In genomic region chr16:923184-923583, GRCh38 we compare ENCODE assay signal across 22 cellular contexts. TPM values are rescaled to one million over a fixed set of nuclear protein-coding genes. Genes with fewer than 3 reads are reported as not detected.
DNase-seq lines count a peak whose midpoint lies in the region; ATAC-seq, FAIRE-seq and TF ChIP-seq lines count a peak whose summit lies in the region.
"Had no signal": no experiment of that assay in that cellular context is flagged by ENCODE, and none has a peak within 500 bp of the region (broad histone marks: within the 10 kb centered on the region; RNA-seq: fewer than 3 reads in every experiment).

No MANE protein-coding gene starts in this region.

- DNase-seq in natural killer cell treated with Interleukin-12 subunit alpha and Interleukin-12 subunit beta and Interleukin-15 and Interleukin-18, amount 100 ng/mL, for 72 hours (ENCODE audit: low spot score): peak; percentile 16
- DNase-seq in natural killer cell (no peak), kidney (peak; percentile 28), posterior vena cava (ENCODE audit: low spot score) (peak; percentile 75), GDM1 (lab: John Stamatoyannopoulos, UW) (no peak)
- DNase-seq: 8988T; ACHN; Caco-2; Calu3; CD4-positive, alpha-beta T cell; CD8-positive, alpha-beta T cell; DMS79 treated with DMSO at 0.1 percent for 48 hours had no signal

- no peak for FAIRE-seq in kidney (lab: Jason Lieb, UNC)
- FAIRE-seq: A204.1, D721Med, G401.6, GM12878, GM12892, GM19239 had no signal

- H3K36me3 Mint-ChIP-seq in natural killer cell treated with Interleukin-12 subunit alpha and Interleukin-12 subunit beta and Interleukin-15 and Interleukin-18, amount 100 ng/mL, for 72 hours: peaks cover 6% of the 10 kb centered on the region
- H3K36me3 Mint-ChIP-seq in natural killer cell: no peaks in the 10 kb centered on the region

- no peak overlapping the region for H3K4me3 ChIP-seq in kidney (ENCODE audit: low read length in 2 of 2)
- H3K4me3 ChIP-seq: BLaER1 treated with 17β-estradiol and CSF1 and Interleukin-3, amounts not matched to agents 10 nM and 100 nM; GM12878 had no signal

- no peak overlapping the region for H3K9ac ChIP-seq in kidney (ENCODE audit: low read length in 2 of 2)
- H3K9ac ChIP-seq: BLaER1 treated with 17β-estradiol and CSF1 and Interleukin-3, amounts not matched to agents 10 nM and 100 nM had no signal

- TF ChIP-seq CTCF in natural killer cell (IDR thresholded peaks at IDR 0.05) (no peak), kidney (IDR thresholded peaks at IDR 0.05; ENCODE audit: borderline replicate concordance, extremely low read depth, insufficient read depth) (no peak)

- H3K4me3 Mint-ChIP-seq in natural killer cell treated with Interleukin-12 subunit alpha and Interleukin-12 subunit beta and Interleukin-15 and Interleukin-18, amount 100 ng/mL, for 72 hours: no peak overlapping the region
- H3K4me3 Mint-ChIP-seq in natural killer cell: no peak overlapping the region
- H3K4me3 Mint-ChIP-seq: CD4-positive, alpha-beta T cell; CD8-positive, alpha-beta T cell had no signal

- no peak overlapping the region for H3K27ac ChIP-seq in kidney (ENCODE audit: low read depth in 2 of 2, low read length in 2 of 2)
- H3K27ac ChIP-seq: BLaER1 treated with 17β-estradiol and CSF1 and Interleukin-3, amounts not matched to agents 10 nM and 100 nM; C4-2B had no signal

- H3K4me1 ChIP-seq in kidney (ENCODE audit: control insufficient read depth in 1 of 2, insufficient read depth in 1 of 2, low read depth in 1 of 2, low read length in 2 of 2): peaks cover 0 to 2% of the 10 kb centered on the region in 2 donors
- H3K4me1 ChIP-seq: Caco-2 had no signal

- H3K27me3 Mint-ChIP-seq in natural killer cell treated with Interleukin-12 subunit alpha and Interleukin-12 subunit beta and Interleukin-15 and Interleukin-18, amount 100 ng/mL, for 72 hours: no peaks in the 10 kb centered on the region
- no peaks in the 10 kb centered on the region for H3K27me3 Mint-ChIP-seq in natural killer cell (ENCODE audit: low read depth in 2 of 2)
- H3K27me3 Mint-ChIP-seq: CD4-positive, alpha-beta T cell had no signal

- peaks cover 4% of the 10 kb centered on the region for H3K9me3 Mint-ChIP-seq in natural killer cell treated with Interleukin-12 subunit alpha and Interleukin-12 subunit beta and Interleukin-15 and Interleukin-18, amount 100 ng/mL, for 72 hours
- no peaks in the 10 kb centered on the region for H3K9me3 Mint-ChIP-seq in natural killer cell
- H3K9me3 Mint-ChIP-seq: CD4-positive, alpha-beta T cell had no signal

- intact Hi-C loops in natural killer cell (cut with micrococcal nuclease): no loop called here
- intact Hi-C loops in kidney (cut with DNase I): no loop called here
- intact Hi-C loops in posterior vena cava (cut with DNase I): no loop called here

- no peak for ATAC-seq in natural killer cell treated with Interleukin-12 subunit alpha and Interleukin-12 subunit beta and Interleukin-15 and Interleukin-18, amount 100 ng/mL, for 72 hours
- ATAC-seq in natural killer cell (no peak), GM19324 (IDR thresholded peaks at IDR 0.05; ENCODE audit: low FRiP score, unreplicated experiment) (no peak)
- ATAC-seq: CD8-positive, alpha-beta T cell; GM12878 had no signal

- H3K9me3 ChIP-seq in kidney (ENCODE audit: control insufficient read depth in 1 of 2, low read length in 2 of 2): no peaks in the 10 kb centered on the region
- H3K9me3 ChIP-seq: Caco-2 had no signal

- H3K36me3 ChIP-seq in kidney (ENCODE audit: control insufficient read depth in 1 of 2, insufficient read depth in 2 of 2, low read length in 2 of 2): peaks cover 0 to 3% of the 10 kb centered on the region in 2 donors

- no peak overlapping the region for H3K27ac Mint-ChIP-seq in natural killer cell treated with Interleukin-12 subunit alpha and Interleukin-12 subunit beta and Interleukin-15 and Interleukin-18, amount 100 ng/mL, for 72 hours
- no peak overlapping the region for H3K27ac Mint-ChIP-seq in natural killer cell
- H3K27ac Mint-ChIP-seq: CD4-positive, alpha-beta T cell; CD8-positive, alpha-beta T cell had no signal

- H3K4me1 Mint-ChIP-seq in natural killer cell treated with Interleukin-12 subunit alpha and Interleukin-12 subunit beta and Interleukin-15 and Interleukin-18, amount 100 ng/mL, for 72 hours (ENCODE audit: low read depth in 2 of 2): peaks cover 0 to 4% of the 10 kb centered on the region in 2 donors
- H3K4me1 Mint-ChIP-seq in natural killer cell: no peaks in the 10 kb centered on the region

RNA-seq across cellular contexts. Expression of gene LMF1, which starts 47.6 kb away (rescaled TPM):
- 10 to 100 TPM; 17.1 to 21.0 TPM for total RNA-seq in natural killer cell treated with Interleukin-12 subunit alpha and Interleukin-12 subunit beta and Interleukin-15 and Interleukin-18, amount 100 ng/mL, for 72 hours
- total RNA-seq in natural killer cell: 10 to 100 TPM; 28.2 to 42.2 (median 41.2) TPM
- 28.6 TPM for total RNA-seq in kidney
- polyA plus RNA-seq in kidney (ENCODE audit: insufficient read depth, low read depth, low replicate concordance): 15.4 TPM
- total RNA-seq in posterior vena cava: 10 to 100 TPM; 16.4 to 21.8 TPM

RNA-seq across cellular contexts. Expression of gene SOX8, which starts 58.4 kb away (rescaled TPM):
- total RNA-seq in natural killer cell treated with Interleukin-12 subunit alpha and Interleukin-12 subunit beta and Interleukin-15 and Interleukin-18, amount 100 ng/mL, for 72 hours: under 1 TPM in 1 of 2 donors, not detected in 1; 0.20 TPM
- total RNA-seq in natural killer cell: not detected
- 1.0 TPM for total RNA-seq in kidney
- 0.17 TPM for polyA plus RNA-seq in kidney (ENCODE audit: insufficient read depth, low read depth, low replicate concordance)
- under 1 TPM; 0.71 to 0.79 TPM for total RNA-seq in posterior vena cava
- total RNA-seq: GM12878 had no signal
- polyA plus RNA-seq: AG04450, GM12878 had no signal

Comparison
In these comparisons a context has a peak if more than half of its experiments do, and no peak if none do; other contexts are left out.
1. DNase-seq: peak in natural killer cell treated with Interleukin-12 subunit alpha and Interleukin-12 subunit beta and Interleukin-15 and Interleukin-18, amount 100 ng/mL, for 72 hours (single experiment), kidney (single experiment) and posterior vena cava (single experiment); none in natural killer cell (single experiment) and GDM1 (single experiment).